ENCODE assay signal across 21 cellular contexts in genomic region chr3:197906850-197907187, GRCh38. TPM values are rescaled to one million over a fixed set of nuclear protein-coding genes. Genes with fewer than 3 reads are reported as not detected.
A peak's percentile ranks its signal among the peaks of the same experiment; 100 is the strongest.
DNase-seq lines count a peak whose midpoint lies in the region; ATAC-seq and TF ChIP-seq lines count a peak whose summit lies in the region.
"Had no signal": no experiment of that assay in that cellular context is flagged by ENCODE, and none has a peak within 500 bp of the region (broad histone marks: within the 10 kb centered on the region; RNA-seq: fewer than 3 reads in every experiment).

No MANE protein-coding gene starts in this region.

- peak overlapping the region; percentile 22 for H3K4me3 Mint-ChIP-seq in activated CD4-positive, alpha-beta T cell treated with anti-CD3 and anti-CD28 coated beads for 36 hours
- H3K4me3 Mint-ChIP-seq: nephron progenitor cell, T-helper 17 cell had no signal

- peaks cover 7% of the 10 kb centered on the region for H3K36me3 Mint-ChIP-seq in activated CD4-positive, alpha-beta T cell treated with anti-CD3 and anti-CD28 coated beads for 36 hours (ENCODE audit: low read depth)

- no peak overlapping the region for H2AFZ ChIP-seq in PC-9

- peak overlapping the region; percentile 52 for H3K4me2 ChIP-seq in PC-9

- H3K27ac Mint-ChIP-seq in activated CD4-positive, alpha-beta T cell treated with anti-CD3 and anti-CD28 coated beads for 36 hours = peak overlapping the region; percentile 86
- H3K27ac Mint-ChIP-seq: nephron progenitor cell had no signal

- DNase-seq in activated CD4-positive, alpha-beta T cell treated with anti-CD3 and anti-CD28 coated beads for 36 hours = no peak
- DNase-seq in activated CD4-positive, alpha-beta T cell treated with anti-CD3 and anti-CD28 coated beads, Interleukin-2, amount 50 U/mL, for 1 hour = no peak
- DNase-seq in AG08395 (ENCODE audit: low spot score) (peak; percentile 8), PC-9 (no peak), cerebellar cortex (ENCODE audit: low spot score) (no peak), NCI-H2107 treated with DMSO at 0.1 percent for 48 hours (lab: John Stamatoyannopoulos, UW; ENCODE audit: unreplicated experiment) (no peak), GM10266 (ENCODE audit: extremely low spot score) (no peak)
- DNase-seq: adrenal gland, dorsolateral prefrontal cortex, Karpas-422, left cardiac atrium, NCI-H1105, NCI-H2171, NCI-H69, nephron progenitor cell, psoas muscle, SIG-M5, T-helper 17 cell had no signal

- H3K4me1 ChIP-seq in PC-9 (replicated peaks; ENCODE audit: insufficient read depth) (peaks cover 18% of the 10 kb centered on the region), endocrine pancreas (ENCODE audit: control insufficient read depth, insufficient read depth, low read length) (peaks cover 5% of the 10 kb centered on the region)
- H3K4me1 ChIP-seq: psoas muscle had no signal

- intact Hi-C loops in activated CD4-positive, alpha-beta T cell treated with anti-CD3 and anti-CD28 coated beads for 36 hours (cut with DNase I, micrococcal nuclease) = loop anchor here (1.0 to 2.0 kb wide), 14 partner anchors 15 to 195 kb away; partner anchors contain the start of genes LMLN (in 1 of the 2) and RUBCN (in 1 of the 2)
- intact Hi-C loops in PC-9 (cut with micrococcal nuclease; ENCODE audit: unreplicated experiment) = loop anchor here (1.0 to 5.0 kb wide), 5 partner anchors 36 to 182 kb away; partner anchors contain the start of gene LMLN

- H4K20me1 ChIP-seq in PC-9 (ENCODE audit: insufficient read depth) = no peaks in the 10 kb centered on the region

- BruUV-seq in PC-9 (replicated peaks; lab: Mats Ljungman, UMichigan) = no TSS peak

- no peak for TF ChIP-seq CTCF in PC-9 (conservative IDR thresholded peaks at IDR 0.05)
- TF ChIP-seq CTCF in GM10266 (IDR thresholded peaks at IDR 0.05; ENCODE audit: control insufficient read depth, insufficient read depth, low read depth, missing control alignments) = no peak

- H3K9me3 Mint-ChIP-seq in activated CD4-positive, alpha-beta T cell treated with anti-CD3 and anti-CD28 coated beads for 36 hours (ENCODE audit: low read depth) = no peaks in the 10 kb centered on the region

- POLR2A ChIA-PET in activated CD4-positive, alpha-beta T cell treated with anti-CD3 and anti-CD28 coated beads for 36 hours (lab: Charles Lee) = interaction anchor here (0.6 to 1.5 kb wide), 6 partner anchors 28 to 173 kb away, joined by 3 to 5 read pairs (median 4); partner anchors contain the start of gene RPL35A
- POLR2A ChIA-PET in PC-9 (lab: Charles Lee; ENCODE audit: unreplicated experiment) = no interaction called here

- peaks cover 25% of the 10 kb centered on the region for H3K4me1 Mint-ChIP-seq in activated CD4-positive, alpha-beta T cell treated with anti-CD3 and anti-CD28 coated beads for 36 hours

- H3K9ac ChIP-seq in endocrine pancreas (ENCODE audit: control insufficient read depth, insufficient read depth, low read length) = peak overlapping the region; percentile 4

- H3K36me3 ChIP-seq in PC-9 (ENCODE audit: low read depth) (no peaks in the 10 kb centered on the region), endocrine pancreas (ENCODE audit: control insufficient read depth, insufficient read depth, low read length) (no peaks in the 10 kb centered on the region)
- H3K36me3 ChIP-seq: adrenal gland had no signal

- CTCF ChIA-PET in activated CD4-positive, alpha-beta T cell treated with anti-CD3 and anti-CD28 coated beads for 36 hours (lab: Charles Lee) = interaction anchor here (0.6 to 2.6 kb wide), 7 partner anchors 9 to 1719 kb away, joined by 3 to 28 read pairs (median 3); no protein-coding TSS in a partner anchor
- CTCF ChIA-PET in PC-9 (lab: Charles Lee) = interaction anchor here (0.8 kb wide), 1 partner anchor 15 kb away, joined by 4 read pairs; no protein-coding TSS in a partner anchor

- peak overlapping the region; percentile 64 for H3K27ac ChIP-seq in PC-9
- H3K27ac ChIP-seq: C4-2B, dorsolateral prefrontal cortex, psoas muscle had no signal

- H3K27me3 ChIP-seq in PC-9 (ENCODE audit: insufficient read depth, low read depth) (no peaks in the 10 kb centered on the region), endocrine pancreas (ENCODE audit: control insufficient read depth, insufficient read depth, low read length) (no peaks in the 10 kb centered on the region)
- H3K27me3 ChIP-seq: adrenal gland, dorsolateral prefrontal cortex had no signal

- peaks cover 23% of the 10 kb centered on the region for H3F3A ChIP-seq in PC-9 (ENCODE audit: insufficient read depth, low read depth)

- no peaks in the 10 kb centered on the region for H3K9me2 ChIP-seq in PC-9 (ENCODE audit: insufficient read depth)

- ATAC-seq in activated CD4-positive, alpha-beta T cell treated with anti-CD3 and anti-CD28 coated beads for 36 hours = peak; percentile 5

- H3K4me3 ChIP-seq in PC-9 (no peak overlapping the region), endocrine pancreas (ENCODE audit: control insufficient read depth, insufficient read depth, low read length) (no peak overlapping the region)
- H3K4me3 ChIP-seq: adrenal gland, psoas muscle, skin epidermis had no signal

- H3K79me2 ChIP-seq in PC-9 (ENCODE audit: low read depth) = no peaks in the 10 kb centered on the region

- H3K9me3 ChIP-seq in PC-9 (ENCODE audit: insufficient read depth, low read depth) (no peaks in the 10 kb centered on the region), endocrine pancreas (ENCODE audit: control insufficient read depth, low read length) (no peaks in the 10 kb centered on the region)
- H3K9me3 ChIP-seq: adrenal gland had no signal

- no peaks in the 10 kb centered on the region for H3K27me3 Mint-ChIP-seq in activated CD4-positive, alpha-beta T cell treated with anti-CD3 and anti-CD28 coated beads for 36 hours
- H3K27me3 Mint-ChIP-seq: T-helper 17 cell had no signal

RNA-seq across cellular contexts. Expression of gene RPL35A, which starts 43.2 kb away (rescaled TPM):
- 1,000 to 10,000 TPM; 1,121 to 1,734 TPM for total RNA-seq in activated CD4-positive, alpha-beta T cell treated with anti-CD3 and anti-CD28 coated beads for 36 hours
- 1,816 and 1,880 TPM in 2 replicates for total RNA-seq in PC-9 (2021)

RNA-seq across cellular contexts. Expression of gene LMLN, which starts 53.2 kb away (rescaled TPM):
- total RNA-seq in activated CD4-positive, alpha-beta T cell treated with anti-CD3 and anti-CD28 coated beads for 36 hours = 1 to 10 TPM; 4.3 to 7.7 TPM
- 19.8 and 21.1 TPM in 2 replicates for total RNA-seq in PC-9 (2021)
